8 cellular contexts compared by ENCODE assay signal in genomic region chr5:151213803-151214613, GRCh38. TPM values are rescaled to one million over a fixed set of nuclear protein-coding genes. Genes with fewer than 3 reads are reported as not detected.
DNase-seq lines count a peak whose midpoint lies in the region; ATAC-seq and TF ChIP-seq lines count a peak whose summit lies in the region.

No MANE protein-coding gene starts in this region.

- peak; percentile 91 for TF ChIP-seq POLR2A in GM19193 (IDR thresholded peaks at IDR 0.05; ENCODE audit: extremely low read depth, insufficient read depth, insufficient read length)

- ATAC-seq in HG03139 (IDR thresholded peaks at IDR 0.05; ENCODE audit: unreplicated experiment): peak; percentile 72

- peak; percentile 81 for DNase-seq in SW480 (ENCODE audit: low spot score)
- peak; percentile 57 for DNase-seq in activated naive CD8-positive, alpha-beta T cell treated with anti-CD3 and anti-CD28 coated beads, Interleukin-2, amount 50 U/mL, for 16 hours (ENCODE audit: low read depth, low spot score)
- DNase-seq in iris pigment epithelial cell (ENCODE audit: low read depth): peak; percentile 82
- peak; percentile 71 to 83 for DNase-seq in stimulated activated CD4-positive, alpha-beta T cell treated with anti-CD3 and anti-CD28 coated beads, Interleukin-4, amount 100 ng/mL, for 48 hours (ENCODE audit: low read depth in 2 of 2)
- DNase-seq in HT-29 (ENCODE audit: low spot score): no peak
- DNase-seq in DMS79 treated with DMSO at 0.1 percent for 48 hours (lab: John Stamatoyannopoulos, UW): no peak

RNA-seq across cellular contexts. Expression of gene CCDC69, which starts 9.9 kb away (rescaled TPM):
- total RNA-seq in HT-29 (2014; rRNA removed; shearing (Covaris generic)): 0.33 and 0.50 TPM in 2 replicates

RNA-seq across cellular contexts. Expression of gene GM2A, which starts 39.0 kb away (rescaled TPM):
- 13.0 and 14.7 TPM in 2 replicates for total RNA-seq in HT-29 (2014; rRNA removed; shearing (Covaris generic))

RNA-seq across cellular contexts. Expression of gene ANXA6, which starts 56.4 kb away (rescaled TPM):
- total RNA-seq in HT-29 (2014; rRNA removed; shearing (Covaris generic)): 3.6 and 5.3 TPM in 2 replicates

Comparison
In these comparisons a context has a peak if more than half of its experiments do, and no peak if none do; other contexts are left out.
1. DNase-seq: peak in SW480 (single experiment), activated naive CD8-positive, alpha-beta T cell treated with anti-CD3 and anti-CD28 coated beads, Interleukin-2, amount 50 U/mL, for 16 hours (single experiment), iris pigment epithelial cell (single experiment) and stimulated activated CD4-positive, alpha-beta T cell treated with anti-CD3 and anti-CD28 coated beads, Interleukin-4, amount 100 ng/mL, for 48 hours (2 of 2); none in HT-29 (single experiment) and DMS79 treated with DMSO at 0.1 percent for 48 hours (single experiment).